ENCODE assay signal across 2 cellular contexts in the genomic region with DNA sequence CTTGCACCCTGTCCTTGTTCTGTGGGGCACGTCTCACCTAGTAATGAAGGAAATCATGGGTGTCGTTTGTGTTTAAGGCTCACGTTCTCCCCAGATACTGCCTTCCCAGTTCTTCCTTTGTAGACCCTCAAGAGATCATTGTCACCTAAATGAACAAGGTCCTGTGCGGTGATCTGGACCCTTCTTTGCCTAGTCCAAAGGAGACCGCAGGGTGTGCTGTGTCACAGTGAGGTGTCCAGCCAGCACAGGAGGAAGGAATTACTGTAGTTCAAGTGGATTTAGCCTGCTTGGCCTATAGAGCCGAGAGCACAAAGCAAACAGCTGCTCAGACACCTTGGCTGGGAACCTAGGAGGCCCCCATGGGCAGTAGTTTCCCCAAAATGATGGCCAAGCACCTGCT.
TF ChIP-seq lines count a peak whose summit lies in the region.

No MANE protein-coding gene starts in this region.

TF ChIP-seq in HepG2, 621 proteins besides CTCF, POLR2A, EP300 and RAD21:
- peak; percentile 67 for TF ChIP-seq ZSCAN22 (CRISPR knock-in tag; IDR thresholded peaks at IDR 0.05)
- TF ChIP-seq ZNF776 (CRISPR knock-in tag; IDR thresholded peaks at IDR 0.05) = no peak
- TF ChIP-seq, protein P1, sequence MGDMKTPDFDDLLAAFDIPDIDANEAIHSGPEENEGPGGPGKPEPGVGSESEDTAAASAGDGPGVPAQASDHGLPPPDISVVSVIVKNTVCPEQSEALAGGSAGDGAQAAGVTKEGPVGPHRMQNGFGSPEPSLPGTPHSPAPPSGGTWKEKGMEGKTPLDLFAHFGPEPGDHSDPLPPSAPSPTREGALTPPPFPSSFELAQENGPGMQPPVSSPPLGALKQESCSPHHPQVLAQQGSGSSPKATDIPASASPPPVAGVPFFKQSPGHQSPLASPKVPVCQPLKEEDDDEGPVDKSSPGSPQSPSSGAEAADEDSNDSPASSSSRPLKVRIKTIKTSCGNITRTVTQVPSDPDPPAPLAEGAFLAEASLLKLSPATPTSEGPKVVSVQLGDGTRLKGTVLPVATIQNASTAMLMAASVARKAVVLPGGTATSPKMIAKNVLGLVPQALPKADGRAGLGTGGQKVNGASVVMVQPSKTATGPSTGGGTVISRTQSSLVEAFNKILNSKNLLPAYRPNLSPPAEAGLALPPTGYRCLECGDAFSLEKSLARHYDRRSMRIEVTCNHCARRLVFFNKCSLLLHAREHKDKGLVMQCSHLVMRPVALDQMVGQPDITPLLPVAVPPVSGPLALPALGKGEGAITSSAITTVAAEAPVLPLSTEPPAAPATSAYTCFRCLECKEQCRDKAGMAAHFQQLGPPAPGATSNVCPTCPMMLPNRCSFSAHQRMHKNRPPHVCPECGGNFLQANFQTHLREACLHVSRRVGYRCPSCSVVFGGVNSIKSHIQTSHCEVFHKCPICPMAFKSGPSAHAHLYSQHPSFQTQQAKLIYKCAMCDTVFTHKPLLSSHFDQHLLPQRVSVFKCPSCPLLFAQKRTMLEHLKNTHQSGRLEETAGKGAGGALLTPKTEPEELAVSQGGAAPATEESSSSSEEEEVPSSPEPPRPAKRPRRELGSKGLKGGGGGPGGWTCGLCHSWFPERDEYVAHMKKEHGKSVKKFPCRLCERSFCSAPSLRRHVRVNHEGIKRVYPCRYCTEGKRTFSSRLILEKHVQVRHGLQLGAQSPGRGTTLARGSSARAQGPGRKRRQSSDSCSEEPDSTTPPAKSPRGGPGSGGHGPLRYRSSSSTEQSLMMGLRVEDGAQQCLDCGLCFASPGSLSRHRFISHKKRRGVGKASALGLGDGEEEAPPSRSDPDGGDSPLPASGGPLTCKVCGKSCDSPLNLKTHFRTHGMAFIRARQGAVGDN (CRISPR knock-in tag; IDR thresholded peaks at IDR 0.05) = 0 out of 2 replicates have a peak, but pooled peaks have one; percentile 22

TF ChIP-seq in K562, 482 proteins besides CTCF, POLR2A, EP300 and RAD21:
- no peak for TF ChIP-seq RCOR1 (IDR thresholded peaks at IDR 0.05; ENCODE audit: borderline replicate concordance in 1 of 2, low read depth in 2 of 2, low read length in 2 of 2)
- TF ChIP-seq, protein P2, sequence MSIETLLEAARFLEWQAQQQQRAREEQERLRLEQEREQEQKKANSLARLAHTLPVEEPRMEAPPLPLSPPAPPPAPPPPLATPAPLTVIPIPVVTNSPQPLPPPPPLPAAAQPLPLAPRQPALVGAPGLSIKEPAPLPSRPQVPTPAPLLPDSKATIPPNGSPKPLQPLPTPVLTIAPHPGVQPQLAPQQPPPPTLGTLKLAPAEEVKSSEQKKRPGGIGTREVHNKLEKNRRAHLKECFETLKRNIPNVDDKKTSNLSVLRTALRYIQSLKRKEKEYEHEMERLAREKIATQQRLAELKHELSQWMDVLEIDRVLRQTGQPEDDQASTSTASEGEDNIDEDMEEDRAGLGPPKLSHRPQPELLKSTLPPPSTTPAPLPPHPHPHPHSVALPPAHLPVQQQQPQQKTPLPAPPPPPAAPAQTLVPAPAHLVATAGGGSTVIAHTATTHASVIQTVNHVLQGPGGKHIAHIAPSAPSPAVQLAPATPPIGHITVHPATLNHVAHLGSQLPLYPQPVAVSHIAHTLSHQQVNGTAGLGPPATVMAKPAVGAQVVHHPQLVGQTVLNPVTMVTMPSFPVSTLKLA (conservative IDR thresholded peaks at IDR 0.05) = no peak
- TF ChIP-seq NCOA6 (IDR thresholded peaks at IDR 0.05) = no peak
- TF ChIP-seq BCL6 (CRISPR knock-in tag; IDR thresholded peaks at IDR 0.05) = no peak
- no peak for TF ChIP-seq ZNF316 (IDR thresholded peaks at IDR 0.05)
- no peak for TF ChIP-seq ATF1 (CRISPR knock-in tag; IDR thresholded peaks at IDR 0.05)
- no peak for TF ChIP-seq ATF1 (tag; IDR thresholded peaks at IDR 0.05)
- TF ChIP-seq ZNF347 (CRISPR knock-in tag; IDR thresholded peaks at IDR 0.05; ENCODE audit: low read depth) = no peak
- no peak for TF ChIP-seq ATF2 (CRISPR knock-in tag; IDR thresholded peaks at IDR 0.05)
- TF ChIP-seq, protein P3, sequence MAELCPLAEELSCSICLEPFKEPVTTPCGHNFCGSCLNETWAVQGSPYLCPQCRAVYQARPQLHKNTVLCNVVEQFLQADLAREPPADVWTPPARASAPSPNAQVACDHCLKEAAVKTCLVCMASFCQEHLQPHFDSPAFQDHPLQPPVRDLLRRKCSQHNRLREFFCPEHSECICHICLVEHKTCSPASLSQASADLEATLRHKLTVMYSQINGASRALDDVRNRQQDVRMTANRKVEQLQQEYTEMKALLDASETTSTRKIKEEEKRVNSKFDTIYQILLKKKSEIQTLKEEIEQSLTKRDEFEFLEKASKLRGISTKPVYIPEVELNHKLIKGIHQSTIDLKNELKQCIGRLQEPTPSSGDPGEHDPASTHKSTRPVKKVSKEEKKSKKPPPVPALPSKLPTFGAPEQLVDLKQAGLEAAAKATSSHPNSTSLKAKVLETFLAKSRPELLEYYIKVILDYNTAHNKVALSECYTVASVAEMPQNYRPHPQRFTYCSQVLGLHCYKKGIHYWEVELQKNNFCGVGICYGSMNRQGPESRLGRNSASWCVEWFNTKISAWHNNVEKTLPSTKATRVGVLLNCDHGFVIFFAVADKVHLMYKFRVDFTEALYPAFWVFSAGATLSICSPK (IDR thresholded peaks at IDR 0.05; ENCODE audit: borderline replicate concordance) = no peak
- no peak for TF ChIP-seq PTTG1 (tag; IDR thresholded peaks at IDR 0.05; ENCODE audit: low read depth)
- TF ChIP-seq ZFP36 (IDR thresholded peaks at IDR 0.05; ENCODE audit: low read depth, low read length, partially characterized antibody) = no peak
